ENCODE assay signal across 12 cellular contexts in the genomic region with DNA sequence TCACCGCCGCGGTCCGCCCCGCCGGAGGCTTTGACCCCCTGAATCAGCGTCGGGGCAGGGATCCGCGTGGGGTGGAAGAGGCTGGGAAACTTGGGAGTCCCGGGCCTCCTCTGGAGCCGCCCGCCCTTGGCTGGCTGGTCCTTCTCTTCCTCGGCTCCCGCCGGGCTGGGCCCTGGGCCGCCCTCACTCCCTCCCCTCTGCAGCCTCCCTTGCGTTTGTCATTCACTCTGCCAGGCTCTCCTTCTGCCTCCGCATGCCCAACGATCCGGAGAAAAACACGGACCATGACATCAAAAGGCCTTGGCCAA. TPM values are rescaled to one million over a fixed set of nuclear protein-coding genes. Genes with fewer than 3 reads are reported as not detected.
DNase-seq lines count a peak whose midpoint lies in the region; ATAC-seq, FAIRE-seq and TF ChIP-seq lines count a peak whose summit lies in the region.
"Not testable (repeated sequence)": the region's sequence is repeated elsewhere in the genome, so short reads cannot be mapped to it uniquely, and the experiment has no call there.
"Had no signal": no experiment of that assay in that cellular context is flagged by ENCODE, and none has a peak within 500 bp of the region (broad histone marks: within the 10 kb centered on the region; RNA-seq: fewer than 3 reads in every experiment).

No MANE protein-coding gene starts in this region.

- not testable (repeated sequence) for TF ChIP-seq EP300 in K562 (IDR thresholded peaks at IDR 0.05; ENCODE audit: low read length); sigmoid colon (IDR thresholded peaks at IDR 0.05)

- not testable (repeated sequence) for H4K5ac ChIP-seq in IMR-90 (ENCODE audit: low read depth, low read length)

- not testable (repeated sequence) for H2BK120ac ChIP-seq in IMR-90 (ENCODE audit: low read depth, low read length)

- H3K4me1 ChIP-seq in IMR-90 (ENCODE audit: control insufficient read depth, insufficient read depth, low read length); K562 (replicated peaks in 1 of 2; ENCODE audit: control insufficient read depth in 2 of 2, insufficient read depth in 2 of 2, low read length in 2 of 2); foreskin keratinocyte; sigmoid colon; tibial artery: not testable (repeated sequence)

- not testable (repeated sequence) for H3K4me2 ChIP-seq in IMR-90 (ENCODE audit: low read depth, low read length); K562 (ENCODE audit: insufficient read depth, low read length)

- H3K36me3 Mint-ChIP-seq in natural killer cell: not testable (repeated sequence)

- H4K91ac ChIP-seq in IMR-90 (ENCODE audit: insufficient read depth, low read depth, low read length): not testable (repeated sequence)

- H2AK5ac ChIP-seq in IMR-90 (ENCODE audit: low read depth, low read length): not testable (repeated sequence)

- not testable (repeated sequence) for H2BK5ac ChIP-seq in IMR-90 (ENCODE audit: low read depth, low read length, poor library complexity, severe bottlenecking)

- H3K4me1 Mint-ChIP-seq in natural killer cell: not testable (repeated sequence)

- POLR2A ChIA-PET in BJ (lab: Charles Lee); IMR-90 (lab: Charles Lee; ENCODE audit: unreplicated experiment); K562 (lab: Yijun Ruan, JAX): not testable (repeated sequence)

- DNase-seq in BJ (ENCODE audit: low read depth); IMR-90; K562 (ENCODE audit: extremely low read depth in 1 of 4, low spot score in 3 of 4); foreskin keratinocyte; left colon; natural killer cell; sigmoid colon; tibial artery: not testable (repeated sequence)

- not testable (repeated sequence) for H3K79me1 ChIP-seq in IMR-90 (ENCODE audit: low read depth in 1 of 2, low read length in 2 of 2)

- H2AFZ ChIP-seq in IMR-90 (replicated peaks; ENCODE audit: low read length, poor library complexity); K562 (ENCODE audit: low read depth, low read length): not testable (repeated sequence)

- H3K4me3 ChIP-seq in BJ (ENCODE audit: low read depth, low read length) (peak overlapping the region; percentile 25), sigmoid colon (peak overlapping the region; percentile 29 to 54 (median 46)), tibial artery (peak overlapping the region; percentile 51 to 59)
- H3K4me3 ChIP-seq in IMR-90 (ENCODE audit: insufficient read depth, low read depth, low read length); K562: not testable (repeated sequence)

- peak; percentile 65 for ATAC-seq in IMR-90 (ENCODE audit: low read depth)
- ATAC-seq in K562: peak; percentile 33; the same call in 2 of the 3 replicates
- ATAC-seq in foreskin keratinocyte: peak; percentile 61
- peak; percentile 70 for ATAC-seq in left colon
- ATAC-seq in natural killer cell: peak in 2 of 3 donors; percentile 34 to 45

- not testable (repeated sequence) for H3K27me3 ChIP-seq in BJ (ENCODE audit: control insufficient read depth, insufficient read depth, low read length); IMR-90 (ENCODE audit: control insufficient read depth, insufficient read depth, low read length); K562 (ENCODE audit: control insufficient read depth in 2 of 2, insufficient read depth in 2 of 2, low read length in 2 of 2); foreskin keratinocyte; sigmoid colon; tibial artery

- intact Hi-C loops in IMR-90 (cut with micrococcal nuclease); K562 (cut with micrococcal nuclease); left colon (cut with DNase I, micrococcal nuclease); natural killer cell (cut with micrococcal nuclease); sigmoid colon (cut with DNase I); tibial artery (cut with DNase I; ENCODE audit: low total_unique reads): not testable (repeated sequence)

- H3K4ac ChIP-seq in IMR-90 (ENCODE audit: low read depth, low read length): not testable (repeated sequence)

- not testable (repeated sequence) for FAIRE-seq in K562 (lab: Jason Lieb, UNC)

- H3K4me3 Mint-ChIP-seq in natural killer cell: not testable (repeated sequence)

- H3K27ac Mint-ChIP-seq in natural killer cell: not testable (repeated sequence)

- not testable (repeated sequence) for H2BK20ac ChIP-seq in IMR-90 (ENCODE audit: low read depth, low read length)

- TF ChIP-seq RAD21 in IMR-90 (IDR thresholded peaks at IDR 0.05; ENCODE audit: low read length); K562 (CRISPR knock-in tag; conservative IDR thresholded peaks at IDR 0.05 in 1 of 2, IDR thresholded peaks at IDR 0.05 in 1 of 2): not testable (repeated sequence)

- H3K9ac ChIP-seq in IMR-90 (ENCODE audit: low read depth, low read length); K562 (ENCODE audit: insufficient read depth in 1 of 2, low read depth in 2 of 2, low read length in 2 of 2): not testable (repeated sequence)

- not testable (repeated sequence) for H2AK9ac ChIP-seq in IMR-90 (replicated peaks; ENCODE audit: low read depth, low read length, poor library complexity)

- not testable (repeated sequence) for H3K79me2 ChIP-seq in K562 (ENCODE audit: control insufficient read depth, insufficient read depth, low read length)

- not testable (repeated sequence) for H3K14ac ChIP-seq in IMR-90 (replicated peaks; ENCODE audit: low read depth, low read length)

- H3K9me3 Mint-ChIP-seq in natural killer cell: not testable (repeated sequence)

- not testable (repeated sequence) for H4K8ac ChIP-seq in IMR-90 (ENCODE audit: low read depth in 2 of 2, low read length in 2 of 2)

- not testable (repeated sequence) for H3K23ac ChIP-seq in IMR-90 (ENCODE audit: low read depth, low read length)

- not testable (repeated sequence) for BruUV-seq in IMR-90 (replicated peaks; lab: Mats Ljungman, UMichigan); K562 (replicated peaks; lab: Mats Ljungman, UMichigan)

- not testable (repeated sequence) for H3K18ac ChIP-seq in IMR-90 (ENCODE audit: low read depth, low read length)

- not testable (repeated sequence) for H2BK15ac ChIP-seq in IMR-90 (ENCODE audit: low read depth, low read length)

- dilution Hi-C loops in IMR-90 (cut with HindIII; ENCODE audit: low sequenced_read_pairs, unreplicated experiment): not testable (repeated sequence)

- H3K36me3 ChIP-seq in BJ (ENCODE audit: control insufficient read depth, insufficient read depth, low read length); IMR-90 (ENCODE audit: control insufficient read depth, insufficient read depth, low read length); K562 (ENCODE audit: control insufficient read depth, insufficient read depth, low read length); sigmoid colon; tibial artery: not testable (repeated sequence)

- H3K27me3 Mint-ChIP-seq in natural killer cell (ENCODE audit: low read depth in 2 of 2): not testable (repeated sequence)

- WGBS in IMR-90 (ENCODE audit: extremely low coverage in 2 of 2, insufficient read length in 1 of 2), 2 experiments: no CpG with 5 or more reads among the region's 22 CpGs
- 71% methylated on average over 6 of the region's 22 CpGs for WGBS in K562 (ENCODE audit: insufficient coverage, low coverage, missing lambda C conversion rate)
- WGBS in sigmoid colon, 2 donors: 1 to 8% methylated on average over 13 to 14 of the region's 22 CpGs

- not testable (repeated sequence) for TF ChIP-seq CTCF in BJ (IDR thresholded peaks at IDR 0.05; ENCODE audit: insufficient read depth, low read depth, low read length); IMR-90 (conservative IDR thresholded peaks at IDR 0.05; ENCODE audit: low read depth, low read length); K562 (IDR thresholded peaks at IDR 0.05 in 2 of 3, conservative IDR thresholded peaks at IDR 0.05 in 1 of 3; ENCODE audit: insufficient read depth in 2 of 3, low read depth in 1 of 3, low read length in 3 of 3); foreskin keratinocyte (conservative IDR thresholded peaks at IDR 0.05); natural killer cell (IDR thresholded peaks at IDR 0.05); sigmoid colon (IDR thresholded peaks at IDR 0.05); tibial artery (IDR thresholded peaks at IDR 0.05)

- H3K9me1 ChIP-seq in IMR-90 (ENCODE audit: insufficient read depth, low read length); K562 (ENCODE audit: control insufficient read depth, insufficient read depth, low read length): not testable (repeated sequence)

- not testable (repeated sequence) for TF ChIP-seq POLR2A in IMR-90 (IDR thresholded peaks at IDR 0.05; ENCODE audit: low read depth, low read length); K562 (conservative IDR thresholded peaks at IDR 0.05); sigmoid colon (IDR thresholded peaks at IDR 0.05)

- H3K9me3 ChIP-seq in IMR-90 (ENCODE audit: control insufficient read depth, insufficient read depth, low read length); K562 (replicated peaks; ENCODE audit: control insufficient read depth, insufficient read depth, low read depth, low read length); sigmoid colon; tibial artery: not testable (repeated sequence)

- not testable (repeated sequence) for H3K27ac ChIP-seq in IMR-90 (ENCODE audit: insufficient read depth, low read length); K562 (ENCODE audit: extremely low read depth, low read depth, low read length); foreskin keratinocyte
- peak overlapping the region; percentile 67 to 80 (median 70) for H3K27ac ChIP-seq in sigmoid colon
- peak overlapping the region; percentile 77 to 84 for H3K27ac ChIP-seq in tibial artery

- CTCF ChIA-PET in BJ (lab: Yijun Ruan, JAX); IMR-90 (lab: Yijun Ruan, JAX); K562 (lab: Yijun Ruan, JAX; ENCODE audit: low intra/inter-chr PET ratio): not testable (repeated sequence)

- not testable (repeated sequence) for H4K20me1 ChIP-seq in IMR-90 (ENCODE audit: insufficient read depth, low read length); K562 (replicated peaks; ENCODE audit: control insufficient read depth, insufficient read depth, low read length)

- not testable (repeated sequence) for H3K56ac ChIP-seq in IMR-90 (ENCODE audit: extremely low read depth, insufficient read depth, low read length)

- in situ Hi-C loops in IMR-90 (cut with MboI; ENCODE audit: low sequenced_read_pairs); K562 (cut with MboI): not testable (repeated sequence)

RNA-seq across cellular contexts. Expression of a gene that starts 15.0 kb away (rescaled TPM):
- polyA plus RNA-seq in BJ (2011; rRNA removed) (0.05 TPM in 1 of 2 replicates, not detected in the other), IMR-90 (2012; rRNA removed) (0.03 TPM in 1 of 2 replicates, not detected in the other), K562 (2011; rRNA removed) (0.35 and 1.1 TPM in 2 replicates), K562 (2014; fragmentation: Illumina TruSeq; extraction: Trizol) (0.06 and 0.11 TPM in 2 replicates), K562 (2014; fragmentation: Nextera tagmentation; extraction: Ambion mirVana) (not detected), K562 (2014; rRNA removed) (0.38 and 0.60 TPM in 2 replicates), foreskin keratinocyte (0.02 TPM in 1 of 2 replicates, not detected in the other), sigmoid colon (under 1 TPM in 1 of 3 donors, not detected in 2; 0.10 TPM)
- not detected in 2 replicates for polyA minus RNA-seq in BJ (2011; rRNA and poly(A)+ RNA removed)
- total RNA-seq in IMR-90 (2012; rRNA removed) (not detected in 2 replicates), K562 (2014; rRNA removed) (1.0 and 1.3 TPM in 2 replicates), K562 (2014; rRNA removed; fragmentation: Illumina TruSeq; extraction: Trizol) (0.15 TPM in 1 of 2 replicates, not detected in the other), K562 (2015; rRNA removed; fragmentation: Illumina TruSeq; extraction: Trizol) (0.54 and 0.90 TPM in 2 replicates), K562 (2021) (0.62 and 0.89 TPM in 2 replicates), foreskin keratinocyte (0.07 TPM in 1 of 2 replicates, not detected in the other), left colon (under 1 TPM in 1 of 2 donors, not detected in 1; 0.64 TPM), natural killer cell (under 1 TPM; 0.29 to 0.88 (median 0.59) TPM), sigmoid colon (not detected)
- not detected in 2 replicates for polyA plus RNA-seq in IMR-90 (2012; cell fraction: cytosol; rRNA removed)
- 0.19 and 0.35 TPM in 2 replicates for polyA plus RNA-seq in IMR-90 (2012; cell fraction: nucleus; rRNA removed; ENCODE audit: low replicate concordance)
- 6.2 and 13.1 TPM in 2 replicates for total RNA-seq in K562 (2011; cell fraction: chromatin; rRNA removed; ENCODE audit: low replicate concordance)
- 11.7 TPM in 2 replicates for total RNA-seq in K562 (2011; cell fraction: nucleolus; rRNA removed)
- 5.7 and 6.2 TPM in 2 replicates for total RNA-seq in K562 (2011; cell fraction: nucleoplasm; rRNA removed)
- polyA plus RNA-seq in K562 (2011; cell fraction: cytosol; rRNA removed): 0.24 TPM in 2 replicates
- 10.8 and 12.1 TPM in 2 replicates for polyA plus RNA-seq in K562 (2011; cell fraction: nucleus; rRNA removed)
- 0.39 and 0.89 TPM in 2 replicates for polyA plus RNA-seq in K562 (2012)
- polyA minus RNA-seq in K562 (2011; rRNA and poly(A)+ RNA removed): 0.99 and 1.0 TPM in 2 replicates
- polyA minus RNA-seq in K562 (2011; cell fraction: cytosol; rRNA and poly(A)+ RNA removed): 0.95 and 2.3 TPM in 2 replicates
- 6.7 and 8.3 TPM in 2 replicates for polyA minus RNA-seq in K562 (2011; cell fraction: nucleus; rRNA and poly(A)+ RNA removed)
- total RNA-seq: G401, HT1080, mesenteric fat pad had no signal
- polyA plus RNA-seq: immature natural killer cell had no signal
